ENCODE assay signal across 14 cellular contexts in genomic region chr12:1836854-1837411, GRCh38. TPM values are rescaled to one million over a fixed set of nuclear protein-coding genes. Genes with fewer than 3 reads are reported as not detected.
A peak's percentile ranks its signal among the peaks of the same experiment; 100 is the strongest.
DNase-seq lines count a peak whose midpoint lies in the region; FAIRE-seq and TF ChIP-seq lines count a peak whose summit lies in the region.
"Had no signal": no experiment of that assay in that cellular context is flagged by ENCODE, and none has a peak within 500 bp of the region (broad histone marks: within the 10 kb centered on the region; RNA-seq: fewer than 3 reads in every experiment).

No MANE protein-coding gene starts in this region.

- peaks cover 0 to 15% (median 0%) of the 10 kb centered on the region in 11 experiments; a peak in 1 of 22 replicates for H3K27me3 ChIP-seq in BLaER1 treated with 17β-estradiol and CSF1 and Interleukin-3, amounts not matched to agents 10 nM and 100 nM
- H3K27me3 ChIP-seq in MG63 (no peaks in the 10 kb centered on the region), transverse colon (peaks cover 9% of the 10 kb centered on the region), Karpas-422 (ENCODE audit: low read length) (no peaks in the 10 kb centered on the region)
- H3K27me3 ChIP-seq: right atrium auricular region had no signal

- in situ Hi-C loops in transverse colon (cut with MboI; ENCODE audit: low pct_ligation_motif_present in 1 of 4, low pct_unique_long_range_greater_than_20kb in 1 of 4, low sequenced_read_pairs in 3 of 4): no loop called here

- H3K27ac ChIP-seq in BLaER1 treated with 17β-estradiol and CSF1 and Interleukin-3, amounts not matched to agents 10 nM and 100 nM: peak overlapping the region; percentile 24 to 99 (median 96); a peak in 21 of 22 replicates
- H3K27ac ChIP-seq in transverse colon: no peak overlapping the region
- H3K27ac ChIP-seq in Karpas-422 (ENCODE audit: low read length): no peak overlapping the region
- H3K27ac ChIP-seq: right atrium auricular region had no signal

- H3K4me1 Mint-ChIP-seq in nephron progenitor cell: peaks cover 68% of the 10 kb centered on the region
- H3K4me1 Mint-ChIP-seq: activated naive CD8-positive, alpha-beta T cell treated with anti-CD3 and anti-CD28 coated beads, Interleukin-2, amount 10 ng/mL, durations not matched to agents 7 days and 5 days had no signal

- no peaks in the 10 kb centered on the region for H3K9me3 Mint-ChIP-seq in nephron progenitor cell
- H3K9me3 Mint-ChIP-seq: activated naive CD8-positive, alpha-beta T cell treated with anti-CD3 and anti-CD28 coated beads, Interleukin-2, amount 10 ng/mL, durations not matched to agents 7 days and 5 days; T-helper 1 cell treated with Interleukin-12 subunit alpha and Interleukin-12 subunit beta and Interleukin-4 antibody, amounts not matched to agents 30 μg/mL and 1 μg/mL, for 36 hours had no signal

- no peak for TF ChIP-seq EP300 in transverse colon (IDR thresholded peaks at IDR 0.05; ENCODE audit: low read depth)

- peak overlapping the region in 10 of 11 experiments; percentile 10 to 92 (median 86); a peak in 19 of 22 replicates for H3K9ac ChIP-seq in BLaER1 treated with 17β-estradiol and CSF1 and Interleukin-3, amounts not matched to agents 10 nM and 100 nM
- H3K9ac ChIP-seq in Karpas-422 (ENCODE audit: low read length): no peak overlapping the region

- 65% methylated on average over 21 of the region's 21 CpGs; no CpG with 5 or more reads in 1 of the 2 donors for WGBS in transverse colon (ENCODE audit: low coverage in 1 of 2), 2 donors

- intact Hi-C loops in transverse colon (cut with DNase I; ENCODE audit: low total_unique reads): loop anchor here (10.0 kb wide), 1 partner anchor 68 kb away; no protein-coding TSS in a partner anchor

- no peak overlapping the region for H3K27ac Mint-ChIP-seq in nephron progenitor cell
- H3K27ac Mint-ChIP-seq: activated naive CD8-positive, alpha-beta T cell treated with anti-CD3 and anti-CD28 coated beads, Interleukin-2, amount 10 ng/mL, durations not matched to agents 7 days and 5 days; B cell; T-helper 1 cell treated with Interleukin-12 subunit alpha and Interleukin-12 subunit beta and Interleukin-4 antibody, amounts not matched to agents 30 μg/mL and 1 μg/mL, for 36 hours had no signal

- no peaks in the 10 kb centered on the region for H4K20me1 ChIP-seq in BLaER1 treated with 17β-estradiol and CSF1 and Interleukin-3, amounts not matched to agents 10 nM and 100 nM
- H4K20me1 ChIP-seq in Karpas-422 (ENCODE audit: insufficient read depth, low read depth, low read length): no peaks in the 10 kb centered on the region

- TF ChIP-seq POLR2A in transverse colon (IDR thresholded peaks at IDR 0.05): no peak
- TF ChIP-seq POLR2A in H54 (IDR thresholded peaks at IDR 0.05; ENCODE audit: low read depth, low read length): no peak

- TF ChIP-seq CTCF in nephron progenitor cell (IDR thresholded peaks at IDR 0.05) (no peak), transverse colon (IDR thresholded peaks at IDR 0.05) (no peak)

- H3K36me3 ChIP-seq in BLaER1 treated with 17β-estradiol and CSF1 and Interleukin-3, amounts not matched to agents 10 nM and 100 nM: peaks cover 0 to 13% (median 0%) of the 10 kb centered on the region in 11 experiments; a peak in 3 of 22 replicates
- no peaks in the 10 kb centered on the region for H3K36me3 ChIP-seq in MG63
- H3K36me3 ChIP-seq in transverse colon: no peaks in the 10 kb centered on the region
- H3K36me3 ChIP-seq in Karpas-422 (ENCODE audit: insufficient read depth, low read length): no peaks in the 10 kb centered on the region
- H3K36me3 ChIP-seq: right atrium auricular region had no signal

- no peaks in the 10 kb centered on the region for H3K9me3 ChIP-seq in BLaER1 treated with 17β-estradiol and CSF1 and Interleukin-3, amounts not matched to agents 10 nM and 100 nM (replicated peaks in 1 of 11)
- H3K9me3 ChIP-seq in MG63 (no peaks in the 10 kb centered on the region), transverse colon (no peaks in the 10 kb centered on the region), Karpas-422 (ENCODE audit: low read length) (no peaks in the 10 kb centered on the region)
- H3K9me3 ChIP-seq: right atrium auricular region had no signal

- no peak overlapping the region for H3K4me3 Mint-ChIP-seq in nephron progenitor cell
- H3K4me3 Mint-ChIP-seq: activated naive CD8-positive, alpha-beta T cell treated with anti-CD3 and anti-CD28 coated beads, Interleukin-2, amount 10 ng/mL, durations not matched to agents 7 days and 5 days; B cell; T-helper 1 cell treated with Interleukin-12 subunit alpha and Interleukin-12 subunit beta and Interleukin-4 antibody, amounts not matched to agents 30 μg/mL and 1 μg/mL, for 36 hours had no signal

- H3K36me3 Mint-ChIP-seq in nephron progenitor cell (ENCODE audit: low read depth): no peaks in the 10 kb centered on the region
- H3K36me3 Mint-ChIP-seq: activated naive CD8-positive, alpha-beta T cell treated with anti-CD3 and anti-CD28 coated beads, Interleukin-2, amount 10 ng/mL, durations not matched to agents 7 days and 5 days had no signal

- H3K4me2 ChIP-seq in BLaER1 treated with 17β-estradiol and CSF1 and Interleukin-3, amounts not matched to agents 10 nM and 100 nM: peak overlapping the region; percentile 90 to 99 (median 99)
- H3K4me2 ChIP-seq in Karpas-422 (ENCODE audit: low read depth, low read length, poor library complexity, severe bottlenecking): no peak overlapping the region

- H3K9me2 ChIP-seq in Karpas-422 (replicated peaks; ENCODE audit: insufficient read depth, low read length): no peaks in the 10 kb centered on the region

- FAIRE-seq in H54 (lab: Jason Lieb, UNC): no peak

- DNase-seq in MG63 (peak; percentile 23), cerebellar cortex (ENCODE audit: low spot score) (peak; percentile 76), nephron progenitor cell (peak; percentile 63), transverse colon (no peak), H54 (ENCODE audit: insufficient read length, low spot score) (no peak), Karpas-422 (no peak)
- DNase-seq in stimulated activated naive CD4-positive, alpha-beta T cell (lab: John Stamatoyannopoulos, UW): no peak
- DNase-seq: activated naive CD8-positive, alpha-beta T cell treated with anti-CD3 and anti-CD28 coated beads, Interleukin-2, amount 10 ng/mL, durations not matched to agents 7 days and 5 days; MM.1S had no signal

- H3K4me1 ChIP-seq in BLaER1 treated with 17β-estradiol and CSF1 and Interleukin-3, amounts not matched to agents 10 nM and 100 nM: peaks cover 75 to 98% (median 95%) of the 10 kb centered on the region in 10 experiments
- H3K4me1 ChIP-seq in transverse colon (no peaks in the 10 kb centered on the region), Karpas-422 (ENCODE audit: low read length) (peaks cover 11% of the 10 kb centered on the region)
- H3K4me1 ChIP-seq: right atrium auricular region had no signal

- H3K27me3 Mint-ChIP-seq in nephron progenitor cell (ENCODE audit: low read depth, poor library complexity): peaks cover 56% of the 10 kb centered on the region

- no peak overlapping the region for H2AFZ ChIP-seq in Karpas-422 (ENCODE audit: low read length)

- H3K4me3 ChIP-seq in BLaER1 treated with 17β-estradiol and CSF1 and Interleukin-3, amounts not matched to agents 10 nM and 100 nM: peak overlapping the region in 8 of 10 experiments; percentile 50 to 67 (median 60); a peak in 14 of 20 replicates
- no peak overlapping the region for H3K4me3 ChIP-seq in MG63
- H3K4me3 ChIP-seq in transverse colon: no peak overlapping the region
- no peak overlapping the region for H3K4me3 ChIP-seq in Karpas-422 (ENCODE audit: low read length)
- H3K4me3 ChIP-seq: right atrium auricular region had no signal

- no peaks in the 10 kb centered on the region for H3K79me2 ChIP-seq in Karpas-422 (ENCODE audit: low read length)

RNA-seq across cellular contexts. Expression of gene LRTM2, which starts 16.6 kb away (rescaled TPM):
- total RNA-seq in MG63 (2014; rRNA removed; shearing (Covaris generic); ENCODE audit: low replicate concordance): not detected in 2 replicates
- not detected for total RNA-seq in transverse colon
- total RNA-seq in Karpas-422 (2014; rRNA removed; shearing (Covaris generic); ENCODE audit: low replicate concordance): not detected in 2 replicates
- total RNA-seq: activated naive CD8-positive, alpha-beta T cell treated with anti-CD3 and anti-CD28 coated beads, Interleukin-2, amount 10 ng/mL, durations not matched to agents 7 days and 5 days; B cell; mesenteric fat pad; right atrium auricular region had no signal

Comparison
In these comparisons a context has a peak if more than half of its experiments do, and no peak if none do; other contexts are left out.
1. H3K27ac ChIP-seq: peak in BLaER1 treated with 17β-estradiol and CSF1 and Interleukin-3, amounts not matched to agents 10 nM and 100 nM (11 of 11); none in transverse colon (0 of 4) and Karpas-422 (single experiment).
2. H3K4me3 ChIP-seq: peak in BLaER1 treated with 17β-estradiol and CSF1 and Interleukin-3, amounts not matched to agents 10 nM and 100 nM (8 of 10); none in MG63 (single experiment), transverse colon (0 of 4) and Karpas-422 (single experiment).
3. DNase-seq: peak in MG63 (single experiment), cerebellar cortex (single experiment) and nephron progenitor cell (single experiment); none in stimulated activated naive CD4-positive, alpha-beta T cell (0 of 6), transverse colon (single experiment), H54 (single experiment) and Karpas-422 (single experiment).